9 cellular contexts compared by ENCODE assay signal in genomic region chr1:223700388-223700918, GRCh38. TPM values are rescaled to one million over a fixed set of nuclear protein-coding genes. Genes with fewer than 3 reads are reported as not detected.
DNase-seq lines count a peak whose midpoint lies in the region; ATAC-seq, FAIRE-seq and TF ChIP-seq lines count a peak whose summit lies in the region.
"Had no signal": no experiment of that assay in that cellular context is flagged by ENCODE, and none has a peak within 500 bp of the region (broad histone marks: within the 10 kb centered on the region; RNA-seq: fewer than 3 reads in every experiment).

No MANE protein-coding gene starts in this region.

- H3K4me3 Mint-ChIP-seq in stimulated activated effector memory CD8-positive, alpha-beta T cell treated with anti-CD3 and anti-CD28 coated beads, Interleukin-12 subunit alpha, Interleukin-12 subunit beta, amount 100 ng/mL, for 72 hours: peak overlapping the region; percentile 65

- no peaks in the 10 kb centered on the region for H4K20me1 ChIP-seq in SK-N-SH (ENCODE audit: insufficient read depth)

- POLR2A ChIA-PET in SK-N-SH (lab: Yijun Ruan, JAX): interaction anchor here (0.6 kb wide), 1 partner anchor 641 kb away, joined by 3 read pairs; no protein-coding TSS in a partner anchor

- H3K27ac Mint-ChIP-seq in stimulated activated effector memory CD8-positive, alpha-beta T cell treated with anti-CD3 and anti-CD28 coated beads, Interleukin-12 subunit alpha, Interleukin-12 subunit beta, amount 100 ng/mL, for 72 hours: peak overlapping the region; percentile 95

- H2AFZ ChIP-seq in SK-N-SH (ENCODE audit: low read depth): peak overlapping the region; percentile 76; the same call in 1 of the 2 replicates

- DNase-seq in HFF-Myc (ENCODE audit: extremely low read depth, low read depth) (no peak), SK-N-SH (no peak), foreskin keratinocyte (no peak), nucleus accumbens (lab: John Stamatoyannopoulos, UW) (no peak), D721Med (ENCODE audit: insufficient read length, low spot score) (no peak)
- DNase-seq in stimulated activated effector memory CD8-positive, alpha-beta T cell treated with anti-CD3 and anti-CD28 coated beads, Interleukin-12 subunit alpha, Interleukin-12 subunit beta, amount 100 ng/mL, for 72 hours (ENCODE audit: low spot score in 2 of 2): no peak
- DNase-seq: GF-D8 had no signal

- H3K4me1 ChIP-seq in SK-N-SH (ENCODE audit: control insufficient read depth in 1 of 2, insufficient read depth in 2 of 2, low read depth in 1 of 2, low read length in 1 of 2) (peaks cover 2 to 35% of the 10 kb centered on the region in 2 experiments; a peak in 3 of 4 replicates), foreskin keratinocyte (peaks cover 29% of the 10 kb centered on the region)

- no peaks in the 10 kb centered on the region for H3K9me3 Mint-ChIP-seq in stimulated activated effector memory CD8-positive, alpha-beta T cell treated with anti-CD3 and anti-CD28 coated beads, Interleukin-12 subunit alpha, Interleukin-12 subunit beta, amount 100 ng/mL, for 72 hours

- H3K79me2 ChIP-seq in SK-N-SH (ENCODE audit: insufficient read depth): peaks cover 10% of the 10 kb centered on the region; the same call in 1 of the 2 replicates

- H3K27ac ChIP-seq in SK-N-SH (ENCODE audit: low read depth in 2 of 2, low read length in 1 of 2): peak overlapping the region; percentile 17 to 97; a peak in 3 of 4 replicates
- peak overlapping the region; percentile 56 for H3K27ac ChIP-seq in foreskin keratinocyte
- H3K27ac ChIP-seq: cardiac muscle cell had no signal

- no peaks in the 10 kb centered on the region for H3K27me3 ChIP-seq in SK-N-SH (ENCODE audit: insufficient read depth)
- no peaks in the 10 kb centered on the region for H3K27me3 ChIP-seq in foreskin keratinocyte
- H3K27me3 ChIP-seq: cardiac muscle cell had no signal

- no peaks in the 10 kb centered on the region for H3K9me3 ChIP-seq in SK-N-SH

- CTCF ChIA-PET in SK-N-SH (lab: Yijun Ruan, JAX): interaction anchor here (1.2 to 3.0 kb wide), 3 partner anchors 12 to 350 kb away, joined by 3 to 18 read pairs (median 5); partner anchors contain the start of gene CAPN2

- TF ChIP-seq EP300 in SK-N-SH (IDR thresholded peaks at IDR 0.05; ENCODE audit: borderline replicate concordance in 1 of 2, low read depth in 1 of 2, low read length in 1 of 2): no peak

- no peak for TF ChIP-seq CTCF in HFF-Myc (IDR thresholded peaks at IDR 0.05; ENCODE audit: low read depth, low read length, missing control alignments)
- no peak for TF ChIP-seq CTCF in SK-N-SH (IDR thresholded peaks at IDR 0.05)
- no peak for TF ChIP-seq CTCF in foreskin keratinocyte (conservative IDR thresholded peaks at IDR 0.05)
- no peak for TF ChIP-seq CTCF in D721Med (IDR thresholded peaks at IDR 0.05; ENCODE audit: insufficient read depth, missing control alignments)

- no peaks in the 10 kb centered on the region for H3K36me3 ChIP-seq in SK-N-SH (replicated peaks in 1 of 2; ENCODE audit: control insufficient read depth in 1 of 2, insufficient read depth in 2 of 2, low read length in 1 of 2)
- H3K36me3 ChIP-seq: cardiac muscle cell had no signal

- H3F3A ChIP-seq in SK-N-SH (replicated peaks; ENCODE audit: insufficient read depth): peaks cover 33% of the 10 kb centered on the region

- no peak for FAIRE-seq in D721Med (lab: Jason Lieb, UNC)

- WGBS in SK-N-SH (ENCODE audit: low lambda C conversion rate): 58% methylated on average over 5 of the region's 5 CpGs

- no peaks in the 10 kb centered on the region for H3K9me2 ChIP-seq in SK-N-SH

- H3K36me3 Mint-ChIP-seq in stimulated activated effector memory CD8-positive, alpha-beta T cell treated with anti-CD3 and anti-CD28 coated beads, Interleukin-12 subunit alpha, Interleukin-12 subunit beta, amount 100 ng/mL, for 72 hours: no peaks in the 10 kb centered on the region

- peak overlapping the region; percentile 71 for H3K9ac ChIP-seq in SK-N-SH

- ATAC-seq in foreskin keratinocyte (no peak), HG02571 (IDR thresholded peaks at IDR 0.05; ENCODE audit: unreplicated experiment) (no peak)
- no peak for ATAC-seq in stimulated activated effector memory CD8-positive, alpha-beta T cell treated with anti-CD3 and anti-CD28 coated beads, Interleukin-12 subunit alpha, Interleukin-12 subunit beta, amount 100 ng/mL, for 72 hours

- TF ChIP-seq RAD21 in SK-N-SH (IDR thresholded peaks at IDR 0.05; ENCODE audit: low read length): no peak

- H3K4me3 ChIP-seq in HFF-Myc (replicated peaks; ENCODE audit: low read depth, low read length): peak overlapping the region; percentile 16; the same call in 1 of the 2 replicates
- no peak overlapping the region for H3K4me3 ChIP-seq in SK-N-SH (ENCODE audit: low read depth in 2 of 2, low read length in 1 of 2)
- H3K4me3 ChIP-seq: cardiac muscle cell had no signal

- H3K4me1 Mint-ChIP-seq in stimulated activated effector memory CD8-positive, alpha-beta T cell treated with anti-CD3 and anti-CD28 coated beads, Interleukin-12 subunit alpha, Interleukin-12 subunit beta, amount 100 ng/mL, for 72 hours: peaks cover 58% of the 10 kb centered on the region

- H3K4me2 ChIP-seq in SK-N-SH: peak overlapping the region; percentile 75

TF ChIP-seq in SK-N-SH, 30 proteins besides CTCF, POLR2A, EP300 and RAD21:
- TF ChIP-seq MEF2A (IDR thresholded peaks at IDR 0.05; ENCODE audit: borderline replicate concordance, low read depth): no peak
- no peak for TF ChIP-seq SIN3A (IDR thresholded peaks at IDR 0.05; ENCODE audit: borderline replicate concordance, low read depth, low read length)
- TF ChIP-seq MXI1 (IDR thresholded peaks at IDR 0.05; ENCODE audit: low read depth, low read length): no peak
- no peak for TF ChIP-seq RFX5 (IDR thresholded peaks at IDR 0.05; ENCODE audit: low read length)
- TF ChIP-seq CHD2 (IDR thresholded peaks at IDR 0.05; ENCODE audit: low read length, partially characterized antibody): no peak
- TF ChIP-seq USF2 (IDR thresholded peaks at IDR 0.05; ENCODE audit: borderline replicate concordance, low read depth, low read length): no peak
- TF ChIP-seq IRF3 (IDR thresholded peaks at IDR 0.05; ENCODE audit: low read depth, low read length): no peak
- TF ChIP-seq SMC3 (IDR thresholded peaks at IDR 0.05; ENCODE audit: low read depth, low read length): no peak
- no peak for TF ChIP-seq MAX (IDR thresholded peaks at IDR 0.05; ENCODE audit: low read depth)
- TF ChIP-seq TEAD4 (IDR thresholded peaks at IDR 0.05; ENCODE audit: borderline replicate concordance, insufficient read depth): no peak
- no peak for TF ChIP-seq FOXM1 (IDR thresholded peaks at IDR 0.05; ENCODE audit: low read depth)
- no peak for TF ChIP-seq YY1 (IDR thresholded peaks at IDR 0.05; ENCODE audit: low read depth)
- TF ChIP-seq RCOR1 (IDR thresholded peaks at IDR 0.05; ENCODE audit: low read length): no peak

RNA-seq across cellular contexts. Expression of gene CAPN2, which starts 11.9 kb away (rescaled TPM):
- 208 and 209 TPM in 2 replicates for polyA plus RNA-seq in SK-N-SH (2012; rRNA removed)
- 177 and 181 TPM in 2 replicates for polyA plus RNA-seq in SK-N-SH (2012; cell fraction: cytosol; rRNA removed)
- polyA plus RNA-seq in SK-N-SH (2012; cell fraction: nucleus; rRNA removed): 432 and 454 TPM in 2 replicates
- total RNA-seq in foreskin keratinocyte: 530 and 551 TPM in 2 replicates
- polyA plus RNA-seq in foreskin keratinocyte: 278 and 298 TPM in 2 replicates

RNA-seq across cellular contexts. Expression of gene CAPN8, which starts 35.0 kb away (rescaled TPM):
- not detected in 2 replicates for polyA plus RNA-seq in SK-N-SH (2012; rRNA removed)
- polyA plus RNA-seq in SK-N-SH (2012; cell fraction: cytosol; rRNA removed): not detected in 2 replicates
- polyA plus RNA-seq in SK-N-SH (2012; cell fraction: nucleus; rRNA removed): 0.04 and 0.11 TPM in 2 replicates
- 0.68 and 1.1 TPM in 2 replicates for total RNA-seq in foreskin keratinocyte
- polyA plus RNA-seq in foreskin keratinocyte: 0.55 and 0.73 TPM in 2 replicates
- total RNA-seq: cardiac muscle cell had no signal
